In the genomic region with DNA sequence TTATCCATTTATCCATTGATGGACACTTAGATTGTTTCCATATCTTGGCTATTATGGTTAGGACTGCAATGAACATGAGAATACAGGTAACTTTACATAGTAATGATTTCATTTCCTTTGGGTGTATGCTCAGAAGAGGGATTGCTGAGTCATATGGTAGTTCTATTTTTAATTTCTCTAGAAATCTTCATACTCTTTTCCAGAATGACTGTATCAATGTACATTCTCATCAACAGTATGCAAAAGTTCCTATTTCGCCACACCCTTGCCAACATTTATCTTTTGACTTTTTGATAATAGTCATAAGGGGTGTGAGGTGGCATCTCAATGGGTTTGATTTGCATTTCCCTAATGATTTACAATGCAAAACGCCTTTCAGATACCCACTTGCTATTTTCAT, we compare ENCODE assay signal across 11 cellular contexts.
DNase-seq lines count a peak whose midpoint lies in the region; ATAC-seq lines count a peak whose summit lies in the region.
"Had no signal": no experiment of that assay in that cellular context is flagged by ENCODE, and none has a peak within 500 bp of the region (broad histone marks: within the 10 kb centered on the region; RNA-seq: fewer than 3 reads in every experiment).

No MANE protein-coding gene starts in this region.

- DNase-seq in stimulated activated CD4-positive, alpha-beta T cell treated with anti-CD3 and anti-CD28 coated beads, Interleukin-15, amount 100 ng/mL, for 24 hours = peak; percentile 44
- DNase-seq in stimulated activated CD4-positive, alpha-beta T cell treated with anti-CD3 and anti-CD28 coated beads, Interleukin-4, amount 100 ng/mL, for 1 hour = no peak
- DNase-seq in NCI-H526 treated with DMSO at 0.1 percent for 48 hours (lab: John Stamatoyannopoulos, UW) (peak; percentile 42), SW480 (ENCODE audit: low spot score) (no peak)
- DNase-seq: activated effector memory CD4-positive, alpha-beta T cell treated with Interleukin-2 at 50 U/mL for 16 hours; left cardiac atrium; NCI-H2171 treated with DMSO at 0.1 percent for 48 hours had no signal

- peaks cover 55% of the 10 kb centered on the region for H3K4me1 Mint-ChIP-seq in stimulated activated naive CD8-positive, alpha-beta T cell treated with anti-CD3 and anti-CD28 coated beads, Interleukin-15, Interleukin-2, amounts not matched to agents 100 ng/mL and 50 ng/mL, for 24 hours (ENCODE audit: low read depth)

- peak overlapping the region; percentile 83 for H3K27ac Mint-ChIP-seq in stimulated activated naive CD8-positive, alpha-beta T cell treated with anti-CD3 and anti-CD28 coated beads, Interleukin-15, Interleukin-2, amounts not matched to agents 100 ng/mL and 50 ng/mL, for 24 hours

- no peaks in the 10 kb centered on the region for H3K27me3 Mint-ChIP-seq in stimulated activated naive CD8-positive, alpha-beta T cell treated with anti-CD3 and anti-CD28 coated beads, Interleukin-15, Interleukin-2, amounts not matched to agents 100 ng/mL and 50 ng/mL, for 24 hours

- H3K36me3 Mint-ChIP-seq in stimulated activated naive CD8-positive, alpha-beta T cell treated with anti-CD3 and anti-CD28 coated beads, Interleukin-15, Interleukin-2, amounts not matched to agents 100 ng/mL and 50 ng/mL, for 24 hours (ENCODE audit: low read depth) = no peaks in the 10 kb centered on the region

- peak overlapping the region; percentile 55 for H3K4me3 Mint-ChIP-seq in stimulated activated naive CD8-positive, alpha-beta T cell treated with anti-CD3 and anti-CD28 coated beads, Interleukin-15, Interleukin-2, amounts not matched to agents 100 ng/mL and 50 ng/mL, for 24 hours

- H3K9me3 Mint-ChIP-seq in stimulated activated naive CD8-positive, alpha-beta T cell treated with anti-CD3 and anti-CD28 coated beads, Interleukin-15, Interleukin-2, amounts not matched to agents 100 ng/mL and 50 ng/mL, for 24 hours = no peaks in the 10 kb centered on the region

- ATAC-seq in HG02759 (IDR thresholded peaks at IDR 0.05; ENCODE audit: unreplicated experiment) = peak; percentile 72
- no peak for ATAC-seq in GM19023 (IDR thresholded peaks at IDR 0.05; ENCODE audit: unreplicated experiment)
- ATAC-seq in HG02642 (IDR thresholded peaks at IDR 0.05; ENCODE audit: poor library complexity, unreplicated experiment) = no peak
- ATAC-seq: left cardiac atrium had no signal

Comparison
In these comparisons a context has a peak if more than half of its experiments do, and no peak if none do; other contexts are left out.
1. DNase-seq: peak in stimulated activated CD4-positive, alpha-beta T cell treated with anti-CD3 and anti-CD28 coated beads, Interleukin-15, amount 100 ng/mL, for 24 hours (single experiment) and NCI-H526 treated with DMSO at 0.1 percent for 48 hours (single experiment); none in stimulated activated CD4-positive, alpha-beta T cell treated with anti-CD3 and anti-CD28 coated beads, Interleukin-4, amount 100 ng/mL, for 1 hour (single experiment) and SW480 (single experiment).